Comparison of ENCODE assay signal across 1 cellular context in genomic region chr6:52517502-52518278, GRCh38.
TF ChIP-seq lines count a peak whose summit lies in the region.

No MANE protein-coding gene starts in this region.

TF ChIP-seq in HEK293, 187 proteins besides CTCF, POLR2A, EP300 and RAD21 (continued from another document):
- TF ChIP-seq GLIS2 (tag by site-specific recombination; IDR thresholded peaks at IDR 0.05) (peak; percentile 94), ZNF148 (tag by site-specific recombination; IDR thresholded peaks at IDR 0.05; ENCODE audit: borderline replicate concordance) (no peak), TRIM28 (IDR thresholded peaks at IDR 0.05; ENCODE audit: borderline replicate concordance, low read length) (peak; percentile 74), ZNF16 (tag by site-specific recombination; IDR thresholded peaks at IDR 0.05; ENCODE audit: low read depth) (no peak), SETDB1 (IDR thresholded peaks at IDR 0.05; ENCODE audit: insufficient read length, low read length) (no peak)
- TF ChIP-seq, protein P1, sequence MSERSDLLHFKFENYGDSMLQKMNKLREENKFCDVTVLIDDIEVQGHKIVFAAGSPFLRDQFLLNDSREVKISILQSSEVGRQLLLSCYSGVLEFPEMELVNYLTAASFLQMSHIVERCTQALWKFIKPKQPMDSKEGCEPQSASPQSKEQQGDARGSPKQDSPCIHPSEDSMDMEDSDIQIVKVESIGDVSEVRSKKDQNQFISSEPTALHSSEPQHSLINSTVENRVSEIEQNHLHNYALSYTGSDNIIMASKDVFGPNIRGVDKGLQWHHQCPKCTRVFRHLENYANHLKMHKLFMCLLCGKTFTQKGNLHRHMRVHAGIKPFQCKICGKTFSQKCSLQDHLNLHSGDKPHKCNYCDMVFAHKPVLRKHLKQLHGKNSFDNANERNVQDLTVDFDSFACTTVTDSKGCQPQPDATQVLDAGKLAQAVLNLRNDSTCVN (tag by site-specific recombination; optimal IDR thresholded peaks at IDR 0.05): no peak
